1 cellular context compared by ENCODE assay signal in genomic region chr17:50719144-50719923, GRCh38.
TF ChIP-seq lines count a peak whose summit lies in the region.

LUC7L3 (plus strand) TSS chr17:50719603; CDS start chr17:50719733, 130 bp downstream.

TF ChIP-seq in HepG2, 621 proteins besides CTCF, POLR2A, EP300 and RAD21 (continued from another document and continues in another):
- TF ChIP-seq MTA3 (CRISPR knock-in tag; IDR thresholded peaks at IDR 0.05) = 0 out of 2 replicates have a peak, but pooled peaks have one; percentile 73
- TF ChIP-seq HNF4G (IDR thresholded peaks at IDR 0.05; ENCODE audit: borderline replicate concordance, low read depth, low read length) = 0 out of 2 replicates have a peak, but pooled peaks have one; percentile 10
- TF ChIP-seq HNF4G (CRISPR knock-in tag; IDR thresholded peaks at IDR 0.05; ENCODE audit: borderline replicate concordance, low read depth) = peak; percentile 54; the same call in 1 of the 2 replicates
- no peak for TF ChIP-seq RBM22 (optimal IDR thresholded peaks at IDR 0.05; ENCODE audit: low read length)
- no peak for TF ChIP-seq NCOA1 (CRISPR knock-in tag; IDR thresholded peaks at IDR 0.05)
- no peak for TF ChIP-seq NR2F6 (IDR thresholded peaks at IDR 0.05)
- TF ChIP-seq NR2F6 (CRISPR knock-in tag; IDR thresholded peaks at IDR 0.05) = peak; percentile 7
- peak; percentile 56; the same call in 1 of the 2 replicates for TF ChIP-seq HIC2 (CRISPR knock-in tag; IDR thresholded peaks at IDR 0.05; ENCODE audit: low read depth)
- peak; percentile 80; the same call in 1 of the 2 replicates for TF ChIP-seq ZNF235 (CRISPR knock-in tag; IDR thresholded peaks at IDR 0.05; ENCODE audit: borderline replicate concordance)
- peak; percentile 71; the same call in 1 of the 2 replicates for TF ChIP-seq ZFP37 (CRISPR knock-in tag; IDR thresholded peaks at IDR 0.05; ENCODE audit: borderline replicate concordance)
- peak; percentile 38 for TF ChIP-seq LBX2 (CRISPR knock-in tag; IDR thresholded peaks at IDR 0.05; ENCODE audit: borderline replicate concordance)
- peak; percentile 5; the same call in 1 of the 2 replicates for TF ChIP-seq ZNF275 (CRISPR knock-in tag; IDR thresholded peaks at IDR 0.05; ENCODE audit: borderline replicate concordance)
- peak; percentile 37; the same call in 1 of the 2 replicates for TF ChIP-seq ZNF160 (CRISPR knock-in tag; IDR thresholded peaks at IDR 0.05)
- peak; percentile 20; the same call in 1 of the 2 replicates for TF ChIP-seq SIX4 (CRISPR knock-in tag; IDR thresholded peaks at IDR 0.05)
- TF ChIP-seq REXO4 (CRISPR knock-in tag; IDR thresholded peaks at IDR 0.05; ENCODE audit: borderline replicate concordance) = peak; percentile 82; the same call in 1 of the 2 replicates
- no peak for TF ChIP-seq HNF4A (CRISPR knock-in tag; IDR thresholded peaks at IDR 0.05)
- 0 out of 2 replicates have a peak, but pooled peaks have one; percentile 31 for TF ChIP-seq USF2 (IDR thresholded peaks at IDR 0.05; ENCODE audit: low read depth, low read length)
- TF ChIP-seq USF2 (CRISPR knock-in tag; IDR thresholded peaks at IDR 0.05; ENCODE audit: borderline replicate concordance) = peak; percentile 56; the same call in 1 of the 2 replicates
- TF ChIP-seq ZSCAN12 (CRISPR knock-in tag; IDR thresholded peaks at IDR 0.05) = peak; percentile 83; the same call in 1 of the 2 replicates
- no peak; the same call in 1 of the 2 replicates for TF ChIP-seq ESRRA (CRISPR knock-in tag; IDR thresholded peaks at IDR 0.05; ENCODE audit: low read depth)
- TF ChIP-seq ATF5 (CRISPR knock-in tag; IDR thresholded peaks at IDR 0.05; ENCODE audit: low read depth) = no peak; the same call in 1 of the 2 replicates
- TF ChIP-seq STAT5B (CRISPR knock-in tag; IDR thresholded peaks at IDR 0.05) = no peak; the same call in 1 of the 2 replicates
- TF ChIP-seq TP53 (CRISPR knock-in tag; conservative IDR thresholded peaks at IDR 0.05) = peak; percentile 13; the same call in 1 of the 2 replicates
- 0 out of 2 replicates have a peak, but pooled peaks have one; percentile 88 for TF ChIP-seq RFXAP (CRISPR knock-in tag; IDR thresholded peaks at IDR 0.05; ENCODE audit: borderline replicate concordance)
- TF ChIP-seq TCF12 (IDR thresholded peaks at IDR 0.05) = no peak
- TF ChIP-seq TCF12 (CRISPR knock-in tag; IDR thresholded peaks at IDR 0.05) = no peak
- TF ChIP-seq ZNF136 (CRISPR knock-in tag; IDR thresholded peaks at IDR 0.05; ENCODE audit: low read depth) = peak; percentile 75; the same call in 1 of the 2 replicates
- TF ChIP-seq ZNF703 (CRISPR knock-in tag; IDR thresholded peaks at IDR 0.05; ENCODE audit: borderline replicate concordance) = peak; percentile 84
- TF ChIP-seq ZNF564 (CRISPR knock-in tag; IDR thresholded peaks at IDR 0.05) = peak; percentile 86; the same call in 1 of the 2 replicates
- TF ChIP-seq ZNF556 (CRISPR knock-in tag; IDR thresholded peaks at IDR 0.05; ENCODE audit: borderline replicate concordance) = peak; percentile 94
- no peak for TF ChIP-seq PHB2 (IDR thresholded peaks at IDR 0.05; ENCODE audit: partially characterized antibody)
- TF ChIP-seq FOXK1 (CRISPR knock-in tag; IDR thresholded peaks at IDR 0.05; ENCODE audit: borderline replicate concordance, low read depth) = no peak
- TF ChIP-seq MAX (IDR thresholded peaks at IDR 0.05) = peak; percentile 94
- TF ChIP-seq TAF15 (IDR thresholded peaks at IDR 0.05; ENCODE audit: low read depth, low read length, poor library complexity, severe bottlenecking) = peak; percentile 65
- TF ChIP-seq RERE (CRISPR knock-in tag; IDR thresholded peaks at IDR 0.05; ENCODE audit: low read depth) = peak; percentile 62
- peak; percentile 85; the same call in 1 of the 2 replicates for TF ChIP-seq ZNF768 (CRISPR knock-in tag; IDR thresholded peaks at IDR 0.05)
- TF ChIP-seq PHF21A (CRISPR knock-in tag; IDR thresholded peaks at IDR 0.05) = peak; percentile 94
- TF ChIP-seq ZBTB7B (CRISPR knock-in tag; IDR thresholded peaks at IDR 0.05) = peak; percentile 37
- TF ChIP-seq FOSL2 (CRISPR knock-in tag; IDR thresholded peaks at IDR 0.05) = no peak
- peak; percentile 37 for TF ChIP-seq TBX3 (IDR thresholded peaks at IDR 0.05; ENCODE audit: borderline replicate concordance)
- peak; percentile 79 for TF ChIP-seq POGK (CRISPR knock-in tag; conservative IDR thresholded peaks at IDR 0.05)
- peak; percentile 68; the same call in 1 of the 2 replicates for TF ChIP-seq SIX1 (CRISPR knock-in tag; IDR thresholded peaks at IDR 0.05; ENCODE audit: borderline replicate concordance)
- TF ChIP-seq JUND (CRISPR knock-in tag; IDR thresholded peaks at IDR 0.05) = peak; percentile 36; the same call in 1 of the 2 replicates
- TF ChIP-seq ZNF512B (CRISPR knock-in tag; IDR thresholded peaks at IDR 0.05; ENCODE audit: borderline replicate concordance) = no peak
- peak; percentile 90 for TF ChIP-seq ZNF234 (CRISPR knock-in tag; conservative IDR thresholded peaks at IDR 0.05)
- TF ChIP-seq KDM1A (CRISPR knock-in tag; IDR thresholded peaks at IDR 0.05) = no peak
- TF ChIP-seq RARA (CRISPR knock-in tag; IDR thresholded peaks at IDR 0.05) = no peak; the same call in 1 of the 2 replicates
- TF ChIP-seq CENPT (CRISPR knock-in tag; IDR thresholded peaks at IDR 0.05; ENCODE audit: low read depth) = peak; percentile 54; the same call in 1 of the 2 replicates
- TF ChIP-seq CBX1 (IDR thresholded peaks at IDR 0.05; ENCODE audit: low read depth) = peak; percentile 21
- TF ChIP-seq ZNF530 (CRISPR knock-in tag; IDR thresholded peaks at IDR 0.05; ENCODE audit: low read depth) = 0 out of 2 replicates have a peak, but pooled peaks have one; percentile 15
